21 cellular contexts compared by ENCODE assay signal in genomic region chr7:30065746-30066145, GRCh38. TPM values are rescaled to one million over a fixed set of nuclear protein-coding genes. Genes with fewer than 3 reads are reported as not detected.
A peak's percentile ranks its signal among the peaks of the same experiment; 100 is the strongest.
DNase-seq lines count a peak whose midpoint lies in the region; ATAC-seq, FAIRE-seq and TF ChIP-seq lines count a peak whose summit lies in the region.
"Had no signal": no experiment of that assay in that cellular context is flagged by ENCODE, and none has a peak within 500 bp of the region (broad histone marks: within the 10 kb centered on the region; RNA-seq: fewer than 3 reads in every experiment).

No MANE protein-coding gene starts in this region.

- no peaks in the 10 kb centered on the region for H3K9me3 ChIP-seq in A549
- no peaks in the 10 kb centered on the region for H3K9me3 ChIP-seq in keratinocyte (ENCODE audit: control insufficient read depth, low read depth, low read length)
- no peaks in the 10 kb centered on the region for H3K9me3 ChIP-seq in PC-9 (ENCODE audit: insufficient read depth, low read depth)

- no peak for TF ChIP-seq EP300 in A549 (IDR thresholded peaks at IDR 0.05)

- H3K4me3 ChIP-seq in A549 = no peak overlapping the region
- H3K4me3 ChIP-seq in keratinocyte (ENCODE audit: control insufficient read depth in 2 of 3, extremely low read depth in 1 of 3, insufficient read depth in 2 of 3, low read depth in 1 of 3, low read length in 3 of 3) = no peak overlapping the region
- no peak overlapping the region for H3K4me3 ChIP-seq in PC-9
- H3K4me3 ChIP-seq: GM23338 had no signal

- ATAC-seq in A549 = no peak
- ATAC-seq: GM23338, HCT116 had no signal

- dilution Hi-C loops in keratinocyte (cut with MboI; ENCODE audit: extremely low pct_ligation_motif_present, low sequenced_read_pairs) = no loop called here

- H3K27ac ChIP-seq in A549 (no peak overlapping the region), RWPE1 (no peak overlapping the region), epithelial cell of prostate (no peak overlapping the region), keratinocyte (ENCODE audit: control insufficient read depth, insufficient read depth, low read length) (no peak overlapping the region), PC-9 (no peak overlapping the region)

- DNase-seq in A549 (ENCODE audit: low read depth in 1 of 2, low spot score in 1 of 2) (no peak), RWPE1 (ENCODE audit: low spot score) (peak; percentile 12), epithelial cell of prostate (ENCODE audit: low read depth, low spot score) (peak; percentile 24), keratinocyte (ENCODE audit: low read depth, low spot score) (no peak), DMS 273 (lab: John Stamatoyannopoulos, UW; ENCODE audit: unreplicated experiment) (no peak), NCI-H2227 (lab: John Stamatoyannopoulos, UW; ENCODE audit: unreplicated experiment) (no peak), PC-9 (no peak), mesenteric fat pad (ENCODE audit: low spot score) (no peak)
- DNase-seq: 8988T; C1 segment of cervical spinal cord; Calu3; CD4-positive, alpha-beta memory T cell; COR-L47; DMS153; DND-41; H9 had no signal

- intact Hi-C loops in PC-9 (cut with micrococcal nuclease; ENCODE audit: unreplicated experiment) = loop anchor here (10.0 kb wide), 1 partner anchor 219 kb away; the partner anchor contains the start of gene ZNRF2

- FAIRE-seq in A549 (lab: Jason Lieb, UNC) = peak; percentile 56
- FAIRE-seq in keratinocyte (lab: Jason Lieb, UNC) = peak; percentile 46
- FAIRE-seq: G401.6, GM12892, GM19239 had no signal

- WGBS in A549 (ENCODE audit: missing lambda C conversion rate) = 79% methylated on average over 3 of the region's 3 CpGs

- H3K36me3 ChIP-seq in keratinocyte (ENCODE audit: control insufficient read depth in 2 of 2, extremely low read depth in 1 of 2, insufficient read depth in 2 of 2, low read length in 2 of 2) = peaks cover 4 to 9% of the 10 kb centered on the region in 2 experiments
- H3K36me3 ChIP-seq in PC-9 (ENCODE audit: low read depth) = no peaks in the 10 kb centered on the region

- CTCF ChIA-PET in A549 (lab: Yijun Ruan, JAX) (interaction anchor here (1.4 kb wide), 1 partner anchor 17 kb away, joined by 3 read pairs; no protein-coding TSS in a partner anchor), RWPE1 (lab: Yijun Ruan, JAX) (no interaction called here), PC-9 (lab: Charles Lee) (interaction anchor here (0.6 kb wide), 1 partner anchor 348 kb away, joined by 11 read pairs; no protein-coding TSS in a partner anchor)

- no peaks in the 10 kb centered on the region for H4K20me1 ChIP-seq in keratinocyte (ENCODE audit: control insufficient read depth, extremely low read depth, insufficient read depth, low read length)
- no peaks in the 10 kb centered on the region for H4K20me1 ChIP-seq in PC-9 (ENCODE audit: insufficient read depth)

- POLR2A ChIA-PET in A549 (lab: Yijun Ruan, JAX) = no interaction called here
- POLR2A ChIA-PET in RWPE1 (lab: Yijun Ruan, JAX; ENCODE audit: low non-redundant PET) = no interaction called here
- POLR2A ChIA-PET in PC-9 (lab: Charles Lee; ENCODE audit: unreplicated experiment) = interaction anchor here (0.6 kb wide), 1 partner anchor 635 kb away, joined by 3 read pairs; no protein-coding TSS in a partner anchor

- no TSS peak for BruUV-seq in PC-9 (replicated peaks; lab: Mats Ljungman, UMichigan)

- H3K9me2 ChIP-seq in PC-9 (ENCODE audit: insufficient read depth) = no peaks in the 10 kb centered on the region

- no peak for TF ChIP-seq RAD21 in A549 (conservative IDR thresholded peaks at IDR 0.05 in 1 of 2, IDR thresholded peaks at IDR 0.05 in 1 of 2)

- TF ChIP-seq CTCF in A549 (IDR thresholded peaks at IDR 0.05) (no peak), RWPE1 (conservative IDR thresholded peaks at IDR 0.05; ENCODE audit: low read depth) (no peak), keratinocyte (optimal IDR thresholded peaks at IDR 0.05 in 1 of 3, IDR thresholded peaks at IDR 0.05 in 1 of 3, conservative IDR thresholded peaks at IDR 0.05 in 1 of 3; ENCODE audit: extremely low read depth in 1 of 3, insufficient read depth in 2 of 3, low read length in 3 of 3) (no peak), PC-9 (conservative IDR thresholded peaks at IDR 0.05) (no peak)

- H3K9ac ChIP-seq in keratinocyte (ENCODE audit: control insufficient read depth, extremely low read depth, insufficient read depth, low read length) = no peak overlapping the region

- H3K79me2 ChIP-seq in keratinocyte (ENCODE audit: control insufficient read depth, insufficient read depth, low read length) (no peaks in the 10 kb centered on the region), PC-9 (ENCODE audit: low read depth) (no peaks in the 10 kb centered on the region)

- H3K27me3 ChIP-seq in keratinocyte (ENCODE audit: control insufficient read depth, extremely low read depth, insufficient read depth, low read length) (no peaks in the 10 kb centered on the region), PC-9 (ENCODE audit: insufficient read depth, low read depth) (no peaks in the 10 kb centered on the region)

- TF ChIP-seq POLR2A in A549 (IDR thresholded peaks at IDR 0.05; ENCODE audit: low read length) = no peak

- H3F3A ChIP-seq in PC-9 (ENCODE audit: insufficient read depth, low read depth) = peaks cover 12% of the 10 kb centered on the region; the same call in 1 of the 2 replicates

- H3K4me2 ChIP-seq in A549 = no peak overlapping the region
- no peak overlapping the region for H3K4me2 ChIP-seq in keratinocyte (ENCODE audit: control insufficient read depth, extremely low read depth, insufficient read depth, low read depth, low read length)
- no peak overlapping the region for H3K4me2 ChIP-seq in PC-9
- H3K4me2 ChIP-seq: GM23338 had no signal

- no peaks in the 10 kb centered on the region for H3K4me1 ChIP-seq in A549
- peaks cover 5% of the 10 kb centered on the region for H3K4me1 ChIP-seq in keratinocyte (ENCODE audit: control insufficient read depth, extremely low read depth, insufficient read depth, low read length)
- H3K4me1 ChIP-seq in PC-9 (replicated peaks; ENCODE audit: insufficient read depth) = peaks cover 17% of the 10 kb centered on the region

- no peaks in the 10 kb centered on the region for H3K9me1 ChIP-seq in keratinocyte (ENCODE audit: control insufficient read depth, extremely low read depth, insufficient read depth, low read length)

- H2AFZ ChIP-seq in keratinocyte (ENCODE audit: control insufficient read depth, low read length) = no peak overlapping the region
- H2AFZ ChIP-seq in PC-9 = no peak overlapping the region
- H2AFZ ChIP-seq: GM23338 had no signal

TF ChIP-seq in A549, 52 proteins besides CTCF, POLR2A, EP300 and RAD21 (continues in another document):
- TF ChIP-seq POLR2AphosphoS2 (conservative IDR thresholded peaks at IDR 0.05; ENCODE audit: low read length) (no peak), HMGXB4 (CRISPR knock-in tag; IDR thresholded peaks at IDR 0.05; ENCODE audit: borderline replicate concordance) (no peak), ZSCAN20 (CRISPR knock-in tag; IDR thresholded peaks at IDR 0.05) (no peak), RCOR1 (IDR thresholded peaks at IDR 0.05; ENCODE audit: low read depth, low read length) (no peak), HOXB13 (CRISPR knock-in tag; IDR thresholded peaks at IDR 0.05; ENCODE audit: low read depth) (no peak), GATA3 (IDR thresholded peaks at IDR 0.05; ENCODE audit: borderline replicate concordance) (no peak), HEYL (CRISPR knock-in tag; IDR thresholded peaks at IDR 0.05) (no peak)

RNA-seq across cellular contexts. Expression of gene PLEKHA8, which starts 37.5 kb away (rescaled TPM):
- 10.6 and 10.9 TPM in 2 replicates for polyA plus RNA-seq in A549 (2011; rRNA removed)
- 1.7 TPM in 2 replicates for polyA plus RNA-seq in A549 (2012; cell fraction: cytosol; rRNA removed)
- polyA plus RNA-seq in A549 (2012; cell fraction: nucleus; rRNA removed) = 0.94 and 1.8 TPM in 2 replicates
- 5.9 to 6.6 TPM (median 6.2 TPM) in 3 replicates for polyA plus RNA-seq in A549 (2017; fragmentation: RNase III; extraction: RNeasy Plus Mini Kit Qiagen cat#74134 plus additional on column Dnase treatment)
- polyA minus RNA-seq in A549 (2011; rRNA and poly(A)+ RNA removed) = 8.5 and 9.8 TPM in 2 replicates
- polyA plus RNA-seq in keratinocyte = 5.7 to 9.6 TPM (median 6.0 TPM) in 3 replicates
- polyA plus RNA-seq in keratinocyte (2011; ENCODE audit: low read depth) = 7.5 TPM
- polyA plus RNA-seq in keratinocyte (2011; cell fraction: cytosol; rRNA removed) = 3.7 and 6.8 TPM in 2 replicates
- 8.2 and 10.6 TPM in 2 replicates for polyA plus RNA-seq in keratinocyte (2011; cell fraction: nucleus; rRNA removed)
- polyA plus RNA-seq in keratinocyte (2012; ENCODE audit: low replicate concordance) = 5.4 and 6.4 TPM in 2 replicates
- 3.1 to 14.9 TPM (median 8.6 TPM) in 3 replicates for polyA minus RNA-seq in keratinocyte
- 5.6 TPM for polyA minus RNA-seq in keratinocyte (2011; cell fraction: cytosol; rRNA and poly(A)+ RNA removed)
- polyA minus RNA-seq in keratinocyte (2011; cell fraction: nucleus; rRNA and poly(A)+ RNA removed) = 11.3 and 23.2 TPM in 2 replicates
- total RNA-seq in PC-9 (2021) = 23.0 and 29.6 TPM in 2 replicates
- 13.7 TPM for total RNA-seq in mesenteric fat pad

RNA-seq across cellular contexts. Expression of gene FKBP14, which starts 39.2 kb away (rescaled TPM):
- polyA plus RNA-seq in A549 (2011; rRNA removed) = 17.7 and 22.8 TPM in 2 replicates
- polyA plus RNA-seq in A549 (2012; cell fraction: cytosol; rRNA removed) = 3.7 and 3.9 TPM in 2 replicates
- polyA plus RNA-seq in A549 (2012; cell fraction: nucleus; rRNA removed) = 1.6 and 2.3 TPM in 2 replicates
- 10.6 to 11.1 TPM (median 10.7 TPM) in 3 replicates for polyA plus RNA-seq in A549 (2017; fragmentation: RNase III; extraction: RNeasy Plus Mini Kit Qiagen cat#74134 plus additional on column Dnase treatment)
- 4.7 and 6.4 TPM in 2 replicates for polyA minus RNA-seq in A549 (2011; rRNA and poly(A)+ RNA removed)
- polyA plus RNA-seq in keratinocyte = 16.0 to 24.5 TPM (median 18.3 TPM) in 3 replicates
- polyA plus RNA-seq in keratinocyte (2011; ENCODE audit: low read depth) = 5.0 TPM
- polyA plus RNA-seq in keratinocyte (2011; cell fraction: cytosol; rRNA removed) = 7.7 and 13.9 TPM in 2 replicates
- 27.9 and 33.7 TPM in 2 replicates for polyA plus RNA-seq in keratinocyte (2011; cell fraction: nucleus; rRNA removed)
- 7.2 and 12.3 TPM in 2 replicates for polyA plus RNA-seq in keratinocyte (2012; ENCODE audit: low replicate concordance)
- 2.7 to 14.4 TPM (median 10.8 TPM) in 3 replicates for polyA minus RNA-seq in keratinocyte
- 6.1 TPM for polyA minus RNA-seq in keratinocyte (2011; cell fraction: cytosol; rRNA and poly(A)+ RNA removed)
- polyA minus RNA-seq in keratinocyte (2011; cell fraction: nucleus; rRNA and poly(A)+ RNA removed) = 16.2 and 33.8 TPM in 2 replicates
- 29.8 and 29.9 TPM in 2 replicates for total RNA-seq in PC-9 (2021)
- 19.8 TPM for total RNA-seq in mesenteric fat pad

Comparison
In these comparisons a context has a peak if more than half of its experiments do, and no peak if none do; other contexts are left out.
1. DNase-seq: peak in RWPE1 (single experiment) and epithelial cell of prostate (single experiment); none in A549 (0 of 2), keratinocyte (single experiment), DMS 273 (single experiment), NCI-H2227 (single experiment), PC-9 (0 of 2) and mesenteric fat pad (single experiment).